Comparison of ENCODE assay signal across 18 cellular contexts in genomic region chr15:38559131-38559530, GRCh38. TPM values are rescaled to one million over a fixed set of nuclear protein-coding genes. Genes with fewer than 3 reads are reported as not detected.
DNase-seq lines count a peak whose midpoint lies in the region; ATAC-seq and TF ChIP-seq lines count a peak whose summit lies in the region.
"Had no signal": no experiment of that assay in that cellular context is flagged by ENCODE, and none has a peak within 500 bp of the region (broad histone marks: within the 10 kb centered on the region; RNA-seq: fewer than 3 reads in every experiment).

No MANE protein-coding gene starts in this region.

- H3K9me3 ChIP-seq in effector memory CD4-positive, alpha-beta T cell (ENCODE audit: control insufficient read depth, low read length) = no peaks in the 10 kb centered on the region
- no peaks in the 10 kb centered on the region for H3K9me3 ChIP-seq in aorta (ENCODE audit: control insufficient read depth, low read length)
- H3K9me3 ChIP-seq: heart right ventricle, prostate gland had no signal

- ATAC-seq in activated B cell treated with CpG ODN at 0.5 μM for 24 hours (ENCODE audit: low read depth) = no peak
- ATAC-seq in stimulated activated memory B cell treated with anti-CD40 and anti-IgM and Interleukin-4, amounts not matched to agents 10 μg/mL and 1 μg/mL and 100 μg/mL, for 72 hours = no peak
- no peak for ATAC-seq in aorta (ENCODE audit: low FRiP score)
- ATAC-seq: heart right ventricle had no signal

- peak overlapping the region; percentile 69 for H3K4me3 ChIP-seq in effector memory CD4-positive, alpha-beta T cell (ENCODE audit: insufficient read depth, low read depth, low read length, poor library complexity, severe bottlenecking)
- no peak overlapping the region for H3K4me3 ChIP-seq in aorta (ENCODE audit: low read length in 2 of 2)
- H3K4me3 ChIP-seq: lung, prostate gland had no signal

- no peak for TF ChIP-seq CTCF in activated B cell treated with CpG ODN at 0.5 μM for 24 hours (IDR thresholded peaks at IDR 0.05)

- peaks cover 80% of the 10 kb centered on the region for H3K4me1 ChIP-seq in effector memory CD4-positive, alpha-beta T cell (ENCODE audit: control insufficient read depth, insufficient read depth, low read length, poor library complexity, severe bottlenecking)
- H3K4me1 ChIP-seq in aorta (ENCODE audit: control insufficient read depth in 1 of 2, insufficient read depth in 2 of 2, low read length in 2 of 2) = no peaks in the 10 kb centered on the region
- H3K4me1 ChIP-seq: prostate gland had no signal

- H3K36me3 ChIP-seq in effector memory CD4-positive, alpha-beta T cell (ENCODE audit: control insufficient read depth, insufficient read depth, low read length) = peaks cover 10% of the 10 kb centered on the region
- H3K36me3 ChIP-seq in aorta (ENCODE audit: control insufficient read depth in 1 of 2, insufficient read depth in 2 of 2, low read length in 1 of 2) = no peaks in the 10 kb centered on the region
- H3K36me3 ChIP-seq: heart right ventricle, prostate gland had no signal

- CTCF ChIA-PET in activated naive CD4-positive, alpha-beta T cell treated with anti-CD3 and anti-CD28 coated beads, Interleukin-2, amount 10 ng/mL, durations not matched to agents 7 days and 5 days (lab: Charles Lee) = interaction anchor here (6.4 to 11.1 kb wide), 3 partner anchors 114 to 138 kb away, joined by 50 to 341 read pairs (median 64); no protein-coding TSS in a partner anchor
- CTCF ChIA-PET in activated B cell treated with CpG ODN at 0.5 μM for 24 hours (lab: Charles Lee) = interaction anchor here (1.4 to 6.3 kb wide), 2 partner anchors 125 to 130 kb away, joined by 5 to 138 read pairs; no protein-coding TSS in a partner anchor

- DNase-seq in activated naive CD4-positive, alpha-beta T cell treated with anti-CD3 and anti-CD28 coated beads, Interleukin-2, amount 10 ng/mL, durations not matched to agents 7 days and 5 days = no peak
- DNase-seq in activated naive CD4-positive, alpha-beta T cell treated with anti-CD3 and anti-CD28 coated beads, Interleukin-2, amount 50 U/mL, for 16 hours = no peak
- DNase-seq in activated B cell treated with CpG ODN at 0.5 μM for 24 hours (no peak), ureter (ENCODE audit: low spot score) (no peak), aorta (no peak), DMS 273 (lab: John Stamatoyannopoulos, UW; ENCODE audit: unreplicated experiment) (no peak)
- DNase-seq in effector memory CD4-positive, alpha-beta T cell = no peak
- DNase-seq: activated CD4-positive, alpha-beta T cell treated with anti-CD3 and anti-CD28 coated beads for 1 hour; heart right ventricle; KBM-7; NCI-H69; SHP77 treated with DMSO at 0.1 percent for 48 hours; stimulated activated CD4-positive, alpha-beta T cell treated with anti-CD3 and anti-CD28 coated beads, Interleukin-2, amount 100 ng/mL, for 48 hours; T-helper 9 cell had no signal

- POLR2A ChIA-PET in activated B cell treated with CpG ODN at 0.5 μM for 24 hours (lab: Charles Lee) = interaction anchor here (1.1 kb wide), 1 partner anchor 114 kb away, joined by 3 read pairs; no protein-coding TSS in a partner anchor

- H3K9me3 Mint-ChIP-seq in activated naive CD4-positive, alpha-beta T cell treated with anti-CD3 and anti-CD28 coated beads, Interleukin-2, amount 10 ng/mL, durations not matched to agents 7 days and 5 days = no peaks in the 10 kb centered on the region
- no peaks in the 10 kb centered on the region for H3K9me3 Mint-ChIP-seq in activated B cell treated with CpG ODN at 0.5 μM for 24 hours
- no peaks in the 10 kb centered on the region for H3K9me3 Mint-ChIP-seq in stimulated activated memory B cell treated with anti-CD40 and anti-IgM and Interleukin-4, amounts not matched to agents 10 μg/mL and 1 μg/mL and 100 μg/mL, for 72 hours

- peak overlapping the region; percentile 77 for H3K4me3 Mint-ChIP-seq in activated naive CD4-positive, alpha-beta T cell treated with anti-CD3 and anti-CD28 coated beads, Interleukin-2, amount 10 ng/mL, durations not matched to agents 7 days and 5 days
- H3K4me3 Mint-ChIP-seq in activated B cell treated with CpG ODN at 0.5 μM for 24 hours = no peak overlapping the region
- no peak overlapping the region for H3K4me3 Mint-ChIP-seq in stimulated activated memory B cell treated with anti-CD40 and anti-IgM and Interleukin-4, amounts not matched to agents 10 μg/mL and 1 μg/mL and 100 μg/mL, for 72 hours

- no peaks in the 10 kb centered on the region for H3K27me3 Mint-ChIP-seq in activated naive CD4-positive, alpha-beta T cell treated with anti-CD3 and anti-CD28 coated beads, Interleukin-2, amount 10 ng/mL, durations not matched to agents 7 days and 5 days
- H3K27me3 Mint-ChIP-seq in activated B cell treated with CpG ODN at 0.5 μM for 24 hours = no peaks in the 10 kb centered on the region
- no peaks in the 10 kb centered on the region for H3K27me3 Mint-ChIP-seq in stimulated activated memory B cell treated with anti-CD40 and anti-IgM and Interleukin-4, amounts not matched to agents 10 μg/mL and 1 μg/mL and 100 μg/mL, for 72 hours

- intact Hi-C loops in activated B cell treated with CpG ODN at 0.5 μM for 24 hours (cut with micrococcal nuclease) = no loop called here
- intact Hi-C loops in aorta (cut with DNase I) = no loop called here

- peak overlapping the region; percentile 96 for H3K27ac Mint-ChIP-seq in activated naive CD4-positive, alpha-beta T cell treated with anti-CD3 and anti-CD28 coated beads, Interleukin-2, amount 10 ng/mL, durations not matched to agents 7 days and 5 days
- peak overlapping the region; percentile 25 for H3K27ac Mint-ChIP-seq in activated B cell treated with CpG ODN at 0.5 μM for 24 hours
- peak overlapping the region; percentile 42 for H3K27ac Mint-ChIP-seq in stimulated activated memory B cell treated with anti-CD40 and anti-IgM and Interleukin-4, amounts not matched to agents 10 μg/mL and 1 μg/mL and 100 μg/mL, for 72 hours

- H3K27me3 ChIP-seq in effector memory CD4-positive, alpha-beta T cell (replicated peaks; ENCODE audit: control insufficient read depth, insufficient read depth, low read length, poor library complexity, severe bottlenecking) = no peaks in the 10 kb centered on the region
- no peaks in the 10 kb centered on the region for H3K27me3 ChIP-seq in aorta (ENCODE audit: control insufficient read depth in 1 of 2, insufficient read depth in 2 of 2, low read length in 1 of 2)

- 87% methylated on average over 4 of the region's 4 CpGs for WGBS in aorta, 2 donors

- peaks cover 88% of the 10 kb centered on the region for H3K36me3 Mint-ChIP-seq in activated naive CD4-positive, alpha-beta T cell treated with anti-CD3 and anti-CD28 coated beads, Interleukin-2, amount 10 ng/mL, durations not matched to agents 7 days and 5 days
- H3K36me3 Mint-ChIP-seq in activated B cell treated with CpG ODN at 0.5 μM for 24 hours (ENCODE audit: low read depth) = peaks cover 60% of the 10 kb centered on the region
- H3K36me3 Mint-ChIP-seq in stimulated activated memory B cell treated with anti-CD40 and anti-IgM and Interleukin-4, amounts not matched to agents 10 μg/mL and 1 μg/mL and 100 μg/mL, for 72 hours = peaks cover 31% of the 10 kb centered on the region

- H3K27ac ChIP-seq in effector memory CD4-positive, alpha-beta T cell (ENCODE audit: insufficient read depth, low read length, poor library complexity, severe bottlenecking) = peak overlapping the region; percentile 96
- H3K27ac ChIP-seq in aorta (ENCODE audit: low read depth in 1 of 2, low read length in 2 of 2) = no peak overlapping the region
- H3K27ac ChIP-seq: HL-60, prostate gland had no signal

- H3K4me1 Mint-ChIP-seq in activated naive CD4-positive, alpha-beta T cell treated with anti-CD3 and anti-CD28 coated beads, Interleukin-2, amount 10 ng/mL, durations not matched to agents 7 days and 5 days = peaks cover 83% of the 10 kb centered on the region
- peaks cover 92% of the 10 kb centered on the region for H3K4me1 Mint-ChIP-seq in activated B cell treated with CpG ODN at 0.5 μM for 24 hours
- H3K4me1 Mint-ChIP-seq in stimulated activated memory B cell treated with anti-CD40 and anti-IgM and Interleukin-4, amounts not matched to agents 10 μg/mL and 1 μg/mL and 100 μg/mL, for 72 hours = peaks cover 84% of the 10 kb centered on the region

RNA-seq across cellular contexts. Expression of gene RASGRP1, which starts 5.5 kb away (rescaled TPM):
- total RNA-seq in activated B cell treated with CpG ODN at 0.5 μM for 24 hours (37.7 and 39.2 TPM in 2 replicates), ureter (1.8 TPM), aorta (1 to 10 TPM; 1.5 to 3.1 TPM)
- under 1 TPM in 1 of 2 donors, not detected in 1; 0.50 TPM for polyA plus RNA-seq in aorta

Comparison
In these comparisons a context has a peak if more than half of its experiments do, and no peak if none do; other contexts are left out.
1. H3K27ac Mint-ChIP-seq: peak in every context shown above with its lines; median percentile 96 in activated naive CD4-positive, alpha-beta T cell treated with anti-CD3 and anti-CD28 coated beads, Interleukin-2, amount 10 ng/mL, durations not matched to agents 7 days and 5 days; 42 in stimulated activated memory B cell treated with anti-CD40 and anti-IgM and Interleukin-4, amounts not matched to agents 10 μg/mL and 1 μg/mL and 100 μg/mL, for 72 hours; 25 in activated B cell treated with CpG ODN at 0.5 μM for 24 hours.